In genomic region chr9:121916008-121916407, GRCh38 we compare ENCODE assay signal across 23 cellular contexts.
DNase-seq lines count a peak whose midpoint lies in the region; FAIRE-seq and TF ChIP-seq lines count a peak whose summit lies in the region.
"Had no signal": no experiment of that assay in that cellular context is flagged by ENCODE, and none has a peak within 500 bp of the region (broad histone marks: within the 10 kb centered on the region; RNA-seq: fewer than 3 reads in every experiment).

No MANE protein-coding gene starts in this region.

- H3K27me3 ChIP-seq in astrocyte (ENCODE audit: insufficient read depth, low read length): no peaks in the 10 kb centered on the region
- H3K27me3 ChIP-seq: vagina had no signal

- no peak for TF ChIP-seq CTCF in HFFc6 (IDR thresholded peaks at IDR 0.05)
- TF ChIP-seq CTCF in astrocyte (IDR thresholded peaks at IDR 0.05; ENCODE audit: insufficient read depth, low read depth, low read length): no peak
- no peak for TF ChIP-seq CTCF in fibroblast of mammary gland (conservative IDR thresholded peaks at IDR 0.05; ENCODE audit: control insufficient read depth, insufficient read depth, low read depth, low read length)

- no peaks in the 10 kb centered on the region for H3K4me1 ChIP-seq in astrocyte (ENCODE audit: insufficient read depth, low read length)
- H3K4me1 ChIP-seq: prostate gland, vagina had no signal

- H3K27me3 Mint-ChIP-seq in HFFc6 (ENCODE audit: insufficient read depth) (no peaks in the 10 kb centered on the region), astrocyte (ENCODE audit: low read depth, unreplicated experiment) (peaks cover 28% of the 10 kb centered on the region)
- H3K27me3 Mint-ChIP-seq: activated B cell treated with CpG ODN at 0.5 μM for 24 hours had no signal

- H3K36me3 Mint-ChIP-seq in HFFc6 (ENCODE audit: low read depth) (no peaks in the 10 kb centered on the region), astrocyte (ENCODE audit: low read depth, unreplicated experiment) (no peaks in the 10 kb centered on the region)

- H3K9me3 Mint-ChIP-seq in HFFc6: no peaks in the 10 kb centered on the region
- no peaks in the 10 kb centered on the region for H3K9me3 Mint-ChIP-seq in astrocyte (ENCODE audit: unreplicated experiment)
- H3K9me3 Mint-ChIP-seq: activated B cell treated with CpG ODN at 0.5 μM for 24 hours; activated T-helper 2 cell treated with anti-CD3 and anti-CD28 coated beads, Interferon-gamma antibody, Interleukin-2, Interleukin-4, amounts not matched to agents 10 μg/mL and 5 μg/mL and 100 μg/mL, durations not matched to agents 14 hours and 24 hours and 36 hours had no signal

- no peaks in the 10 kb centered on the region for H3K79me2 ChIP-seq in astrocyte (ENCODE audit: insufficient read depth, low read length)

- no peaks in the 10 kb centered on the region for H3K9me3 ChIP-seq in astrocyte (ENCODE audit: insufficient read depth, low read depth, low read length)
- H3K9me3 ChIP-seq: neutrophil, prostate gland, vagina had no signal

- no peak for TF ChIP-seq POLR2A in GM12891 (IDR thresholded peaks at IDR 0.05; ENCODE audit: low read depth, low read length)

- no peak overlapping the region for H2AFZ ChIP-seq in astrocyte (ENCODE audit: low read depth, low read length)

- no peaks in the 10 kb centered on the region for H4K20me1 ChIP-seq in astrocyte (ENCODE audit: insufficient read depth, low read length)

- H3K27ac Mint-ChIP-seq in HFFc6 (peak overlapping the region; percentile 53), astrocyte (ENCODE audit: unreplicated experiment) (no peak overlapping the region)
- H3K27ac Mint-ChIP-seq: activated B cell treated with CpG ODN at 0.5 μM for 24 hours; activated T-helper 2 cell treated with anti-CD3 and anti-CD28 coated beads, Interferon-gamma antibody, Interleukin-2, Interleukin-4, amounts not matched to agents 10 μg/mL and 5 μg/mL and 100 μg/mL, durations not matched to agents 14 hours and 24 hours and 36 hours had no signal

- no peak overlapping the region for H3K27ac ChIP-seq in astrocyte (ENCODE audit: low read depth, low read length)
- H3K27ac ChIP-seq: neutrophil, prostate gland, vagina had no signal

- H3K9ac ChIP-seq in astrocyte (ENCODE audit: low read length): no peak overlapping the region

- peaks cover 44% of the 10 kb centered on the region for H3K4me1 Mint-ChIP-seq in HFFc6 (ENCODE audit: low read depth)
- peaks cover 8% of the 10 kb centered on the region for H3K4me1 Mint-ChIP-seq in astrocyte (ENCODE audit: low read depth, unreplicated experiment)

- H3K4me2 ChIP-seq in astrocyte (ENCODE audit: low read length): peak overlapping the region; percentile 18

- DNase-seq in HFFc6: peak; percentile 31
- DNase-seq in astrocyte (ENCODE audit: low read depth): peak; percentile 52
- peak; percentile 28 for DNase-seq in fibroblast of mammary gland (ENCODE audit: low read depth)
- no peak for DNase-seq in urothelium cell line (ENCODE audit: low spot score)
- DNase-seq in NCI-H1436 (lab: John Stamatoyannopoulos, UW): no peak
- no peak for DNase-seq in GM12891 (ENCODE audit: insufficient read length, low spot score)
- DNase-seq in effector CD8-positive, alpha-beta T cell (lab: John Stamatoyannopoulos, UW): no peak
- DNase-seq: activated B cell treated with CpG ODN at 0.5 μM for 24 hours; activated CD4-positive, alpha-beta T cell treated with anti-CD3 and anti-CD28 coated beads, Interleukin-2, amount 50 U/mL, for 4 hours; activated CD8-positive, alpha-beta memory T cell treated with anti-CD3 and anti-CD28 coated beads, Interleukin-2, amount 50 U/mL, for 4 hours; cortex of kidney; DMS79 treated with DMSO at 0.1 percent for 48 hours; kidney; NCI-H1417 treated with DMSO at 0.1 percent for 48 hours; NCI-H2107; NK-92 treated with Interleukin-12 subunit alpha and Interleukin-12 subunit beta, amount 100 ng/mL, for 24 hours; substantia nigra had no signal

- FAIRE-seq in astrocyte (lab: Jason Lieb, UNC) (no peak), urothelium cell line (lab: Jason Lieb, UNC) (no peak), GM12891 (lab: Jason Lieb, UNC) (no peak)
- FAIRE-seq: frontal cortex, kidney had no signal

- H3K4me3 ChIP-seq in astrocyte (ENCODE audit: insufficient read depth, low read depth, low read length) (no peak overlapping the region), fibroblast of mammary gland (ENCODE audit: control insufficient read depth, low read depth, low read length) (no peak overlapping the region)
- H3K4me3 ChIP-seq: lung, prostate gland, vagina had no signal

- H3K4me3 Mint-ChIP-seq in HFFc6: no peak overlapping the region
- no peak overlapping the region for H3K4me3 Mint-ChIP-seq in astrocyte (ENCODE audit: unreplicated experiment)
- H3K4me3 Mint-ChIP-seq: activated B cell treated with CpG ODN at 0.5 μM for 24 hours had no signal

- H3K36me3 ChIP-seq in astrocyte (ENCODE audit: insufficient read depth, low read length): no peaks in the 10 kb centered on the region
- H3K36me3 ChIP-seq: neutrophil, prostate gland, vagina had no signal

TF ChIP-seq in GM12891, 5 proteins besides CTCF, POLR2A, EP300 and RAD21:
- TF ChIP-seq SPI1 (IDR thresholded peaks at IDR 0.05; ENCODE audit: low read depth, low read length): no peak

Comparison
In these comparisons a context has a peak if more than half of its experiments do, and no peak if none do; other contexts are left out.
1. DNase-seq: peak in HFFc6 (single experiment), astrocyte (single experiment) and fibroblast of mammary gland (single experiment); none in urothelium cell line (single experiment), NCI-H1436 (single experiment), GM12891 (single experiment) and effector CD8-positive, alpha-beta T cell (single experiment).